ENCODE assay signal across 19 cellular contexts in genomic region chr1:198564157-198564556, GRCh38. TPM values are rescaled to one million over a fixed set of nuclear protein-coding genes. Genes with fewer than 3 reads are reported as not detected.
DNase-seq lines count a peak whose midpoint lies in the region; ATAC-seq and TF ChIP-seq lines count a peak whose summit lies in the region.
"Had no signal": no experiment of that assay in that cellular context is flagged by ENCODE, and none has a peak within 500 bp of the region (broad histone marks: within the 10 kb centered on the region; RNA-seq: fewer than 3 reads in every experiment).

No MANE protein-coding gene starts in this region.

- H3K4me3 ChIP-seq in Karpas-422 (ENCODE audit: low read length) (no peak overlapping the region), osteoblast (ENCODE audit: insufficient read depth, low read length) (no peak overlapping the region), thyroid gland (replicated peaks in 1 of 3) (no peak overlapping the region)
- H3K4me3 ChIP-seq: BLaER1 treated with 17β-estradiol and CSF1 and Interleukin-3, amounts not matched to agents 10 nM and 100 nM; HAP-1; SJCRH30 had no signal

- peak overlapping the region; percentile 72 for H3K27ac Mint-ChIP-seq in activated CD8-positive, alpha-beta memory T cell treated with anti-CD3 and anti-CD28 coated beads, Interleukin-2, amount 10 ng/mL, durations not matched to agents 7 days and 5 days
- H3K27ac Mint-ChIP-seq in activated naive CD8-positive, alpha-beta T cell treated with anti-CD3 and anti-CD28 coated beads, Interleukin-2, amount 50 U/mL, for 24 hours, result peak overlapping the region; percentile 64

- H3K27me3 Mint-ChIP-seq in activated CD8-positive, alpha-beta memory T cell treated with anti-CD3 and anti-CD28 coated beads, Interleukin-2, amount 10 ng/mL, durations not matched to agents 7 days and 5 days, result no peaks in the 10 kb centered on the region
- no peaks in the 10 kb centered on the region for H3K27me3 Mint-ChIP-seq in activated naive CD8-positive, alpha-beta T cell treated with anti-CD3 and anti-CD28 coated beads, Interleukin-2, amount 50 U/mL, for 24 hours

- H3K4me2 ChIP-seq in Karpas-422 (ENCODE audit: low read depth, low read length, poor library complexity, severe bottlenecking) (no peak overlapping the region), osteoblast (ENCODE audit: insufficient read depth, low read length) (no peak overlapping the region)
- H3K4me2 ChIP-seq: BLaER1 treated with 17β-estradiol and CSF1 and Interleukin-3, amounts not matched to agents 10 nM and 100 nM had no signal

- ATAC-seq in activated CD8-positive, alpha-beta memory T cell treated with anti-CD3 and anti-CD28 coated beads, Interleukin-2, amount 10 ng/mL, durations not matched to agents 7 days and 5 days, result no peak
- ATAC-seq in activated naive CD8-positive, alpha-beta T cell treated with anti-CD3 and anti-CD28 coated beads, Interleukin-2, amount 50 U/mL, for 24 hours, result no peak

- H4K20me1 ChIP-seq in Karpas-422 (ENCODE audit: insufficient read depth, low read depth, low read length), result no peaks in the 10 kb centered on the region
- no peaks in the 10 kb centered on the region for H4K20me1 ChIP-seq in osteoblast (ENCODE audit: insufficient read depth, low read length)
- H4K20me1 ChIP-seq: BLaER1 treated with 17β-estradiol and CSF1 and Interleukin-3, amounts not matched to agents 10 nM and 100 nM had no signal

- peaks cover 34% of the 10 kb centered on the region for H3K4me1 Mint-ChIP-seq in activated CD8-positive, alpha-beta memory T cell treated with anti-CD3 and anti-CD28 coated beads, Interleukin-2, amount 10 ng/mL, durations not matched to agents 7 days and 5 days
- peaks cover 50% of the 10 kb centered on the region for H3K4me1 Mint-ChIP-seq in activated naive CD8-positive, alpha-beta T cell treated with anti-CD3 and anti-CD28 coated beads, Interleukin-2, amount 50 U/mL, for 24 hours

- H3K27me3 ChIP-seq in Karpas-422 (ENCODE audit: low read length) (no peaks in the 10 kb centered on the region), osteoblast (ENCODE audit: insufficient read depth, low read length) (no peaks in the 10 kb centered on the region), thyroid gland (no peaks in the 10 kb centered on the region)
- H3K27me3 ChIP-seq: BLaER1 treated with 17β-estradiol and CSF1 and Interleukin-3, amounts not matched to agents 10 nM and 100 nM; SJCRH30 had no signal

- CTCF ChIA-PET in activated CD8-positive, alpha-beta memory T cell treated with anti-CD3 and anti-CD28 coated beads, Interleukin-2, amount 10 ng/mL, durations not matched to agents 7 days and 5 days (lab: Charles Lee), result interaction anchor here (2.0 kb wide), 1 partner anchor 8 kb away, joined by 6 read pairs; no protein-coding TSS in a partner anchor

- H3K36me3 ChIP-seq in Karpas-422 (ENCODE audit: insufficient read depth, low read length) (no peaks in the 10 kb centered on the region), osteoblast (ENCODE audit: insufficient read depth, low read length) (no peaks in the 10 kb centered on the region), thyroid gland (no peaks in the 10 kb centered on the region)
- H3K36me3 ChIP-seq: BLaER1 treated with 17β-estradiol and CSF1 and Interleukin-3, amounts not matched to agents 10 nM and 100 nM; HAP-1; SJCRH30 had no signal

- H3K4me1 ChIP-seq in Karpas-422 (ENCODE audit: low read length), result peaks cover 4% of the 10 kb centered on the region
- peaks cover 4% of the 10 kb centered on the region for H3K4me1 ChIP-seq in osteoblast (ENCODE audit: insufficient read depth, low read length)
- H3K4me1 ChIP-seq in thyroid gland, result no peaks in the 10 kb centered on the region
- H3K4me1 ChIP-seq: HAP-1, SJCRH30 had no signal

- no peaks in the 10 kb centered on the region for H3K9me2 ChIP-seq in Karpas-422 (replicated peaks; ENCODE audit: insufficient read depth, low read length)

- H3K9me3 ChIP-seq in Karpas-422 (ENCODE audit: low read length) (no peaks in the 10 kb centered on the region), osteoblast (ENCODE audit: low read depth, low read length) (no peaks in the 10 kb centered on the region), thyroid gland (no peaks in the 10 kb centered on the region)
- H3K9me3 ChIP-seq: HAP-1, SJCRH30 had no signal

- peaks cover 4% of the 10 kb centered on the region for H3K9me3 Mint-ChIP-seq in activated CD8-positive, alpha-beta memory T cell treated with anti-CD3 and anti-CD28 coated beads, Interleukin-2, amount 10 ng/mL, durations not matched to agents 7 days and 5 days (ENCODE audit: low read depth)
- H3K9me3 Mint-ChIP-seq in activated naive CD8-positive, alpha-beta T cell treated with anti-CD3 and anti-CD28 coated beads, Interleukin-2, amount 50 U/mL, for 24 hours, result peaks cover 11% of the 10 kb centered on the region

- TF ChIP-seq POLR2A in thyroid gland (IDR thresholded peaks at IDR 0.05), result no peak

- no peaks in the 10 kb centered on the region for H3K79me2 ChIP-seq in Karpas-422 (ENCODE audit: low read length)
- H3K79me2 ChIP-seq in osteoblast (ENCODE audit: insufficient read depth, low read length), result no peaks in the 10 kb centered on the region

- TF ChIP-seq CTCF in osteoblast (IDR thresholded peaks at IDR 0.05; ENCODE audit: extremely low read depth, low read depth, low read length), result no peak
- TF ChIP-seq CTCF in thyroid gland (IDR thresholded peaks at IDR 0.05), result no peak

- H3K9ac ChIP-seq in Karpas-422 (ENCODE audit: low read length), result no peak overlapping the region
- H3K9ac ChIP-seq: BLaER1 treated with 17β-estradiol and CSF1 and Interleukin-3, amounts not matched to agents 10 nM and 100 nM had no signal

- DNase-seq in activated CD8-positive, alpha-beta memory T cell treated with anti-CD3 and anti-CD28 coated beads, Interleukin-2, amount 10 ng/mL, durations not matched to agents 7 days and 5 days, result no peak
- DNase-seq in activated CD8-positive, alpha-beta memory T cell treated with anti-CD3 and anti-CD28 coated beads, Interleukin-2, amount 50 U/mL, for 48 hours, result no peak
- DNase-seq in Karpas-422 (no peak), osteoblast (ENCODE audit: insufficient read length, low spot score, missing footprints) (no peak), NOMO-1 treated with dmso at 0.1 percent for 144 hours (lab: John Stamatoyannopoulos, UW; ENCODE audit: unreplicated experiment) (no peak), NCI-H82 (lab: John Stamatoyannopoulos, UW) (no peak), thyroid gland (no peak)
- no peak for DNase-seq in activated naive CD8-positive, alpha-beta T cell treated with anti-CD3 and anti-CD28 coated beads, Interleukin-2, amount 50 U/mL, for 24 hours
- DNase-seq: 8988T, DMS53, NCI-H1436 treated with DMSO at 0.1 percent for 48 hours, NCI-H2081, NCI-H2227 treated with DMSO at 0.1 percent for 48 hours, NCI-H526, OCI-M1, RPMI8226, SJCRH30 had no signal

- H3K27ac ChIP-seq in Karpas-422 (ENCODE audit: low read length), result peak overlapping the region; percentile 8; the same call in 1 of the 2 replicates
- H3K27ac ChIP-seq in osteoblast (ENCODE audit: low read depth, low read length), result no peak overlapping the region
- H3K27ac ChIP-seq in thyroid gland, result no peak overlapping the region
- H3K27ac ChIP-seq: BLaER1 treated with 17β-estradiol and CSF1 and Interleukin-3, amounts not matched to agents 10 nM and 100 nM; SJCRH30 had no signal

- H3K4me3 Mint-ChIP-seq in activated CD8-positive, alpha-beta memory T cell treated with anti-CD3 and anti-CD28 coated beads, Interleukin-2, amount 10 ng/mL, durations not matched to agents 7 days and 5 days, result no peak overlapping the region
- H3K4me3 Mint-ChIP-seq in activated naive CD8-positive, alpha-beta T cell treated with anti-CD3 and anti-CD28 coated beads, Interleukin-2, amount 50 U/mL, for 24 hours, result no peak overlapping the region

- peaks cover 21% of the 10 kb centered on the region for H3K36me3 Mint-ChIP-seq in activated CD8-positive, alpha-beta memory T cell treated with anti-CD3 and anti-CD28 coated beads, Interleukin-2, amount 10 ng/mL, durations not matched to agents 7 days and 5 days
- H3K36me3 Mint-ChIP-seq in activated naive CD8-positive, alpha-beta T cell treated with anti-CD3 and anti-CD28 coated beads, Interleukin-2, amount 50 U/mL, for 24 hours (ENCODE audit: low read depth), result no peaks in the 10 kb centered on the region

- intact Hi-C loops in thyroid gland (cut with DNase I), result no loop called here

- peak overlapping the region; percentile 74; the same call in 1 of the 2 replicates for H2AFZ ChIP-seq in Karpas-422 (ENCODE audit: low read length)
- peak overlapping the region; percentile 16 for H2AFZ ChIP-seq in osteoblast (ENCODE audit: low read length)

RNA-seq across cellular contexts. Expression of gene ATP6V1G3, which starts 23.7 kb away (rescaled TPM):
- not detected for total RNA-seq in activated CD8-positive, alpha-beta memory T cell treated with anti-CD3 and anti-CD28 coated beads, Interleukin-2, amount 10 ng/mL, durations not matched to agents 7 days and 5 days
- total RNA-seq in Karpas-422 (2014; rRNA removed; shearing (Covaris generic); ENCODE audit: low replicate concordance), result not detected in 2 replicates
- 0.36 TPM in 1 of 2 replicates, not detected in the other for total RNA-seq in osteoblast
- total RNA-seq in thyroid gland, result not detected
- total RNA-seq: SJCRH30 had no signal
